ENCODE assay signal across 1 cellular context in genomic region chr10:78277734-78278404, GRCh38.
TF ChIP-seq lines count a peak whose summit lies in the region.

No MANE protein-coding gene starts in this region.

TF ChIP-seq in H1, 55 proteins besides CTCF, POLR2A, EP300 and RAD21 (continued from another document):
- TF ChIP-seq MAX (IDR thresholded peaks at IDR 0.05) = no peak
- TF ChIP-seq KDM4A (IDR thresholded peaks at IDR 0.05; ENCODE audit: low read depth, low read length, severe bottlenecking) = no peak
- TF ChIP-seq SIRT6 (IDR thresholded peaks at IDR 0.05; ENCODE audit: low read length) = no peak
- TF ChIP-seq EZH2 (IDR thresholded peaks at IDR 0.05; ENCODE audit: low read depth, low read length, severe bottlenecking) = no peak
- no peak for TF ChIP-seq ATF3 (IDR thresholded peaks at IDR 0.05; ENCODE audit: insufficient read depth, low read depth, low read length)
- TF ChIP-seq NRF1 (IDR thresholded peaks at IDR 0.05; ENCODE audit: low read depth, low read length) = no peak
- no peak for TF ChIP-seq CHD7 (IDR thresholded peaks at IDR 0.05; ENCODE audit: insufficient replicate concordance, low read length)
- no peak for TF ChIP-seq KDM5A (IDR thresholded peaks at IDR 0.05; ENCODE audit: low read length)
